ENCODE assay signal across 8 cellular contexts in genomic region chr7:4641667-4642467, GRCh38. TPM values are rescaled to one million over a fixed set of nuclear protein-coding genes. Genes with fewer than 3 reads are reported as not detected.
DNase-seq lines count a peak whose midpoint lies in the region; ATAC-seq and TF ChIP-seq lines count a peak whose summit lies in the region.

No MANE protein-coding gene starts in this region.

- CTCF ChIA-PET in activated B cell treated with CpG ODN at 0.5 μM for 24 hours (lab: Charles Lee): interaction anchor here (0.8 to 1.8 kb wide), 8 partner anchors 11 to 332 kb away, joined by 3 to 21 read pairs (median 3); partner anchors contain the start of genes AP5Z1 and FOXK1

- H3K9me3 Mint-ChIP-seq in activated B cell treated with CpG ODN at 0.5 μM for 24 hours: no peaks in the 10 kb centered on the region

- ATAC-seq in GM18868 (IDR thresholded peaks at IDR 0.05; ENCODE audit: unreplicated experiment) (peak; percentile 75), HG03103 (IDR thresholded peaks at IDR 0.05; ENCODE audit: low read depth, unreplicated experiment) (peak; percentile 72), activated B cell treated with CpG ODN at 0.5 μM for 24 hours (ENCODE audit: low read depth) (peak; percentile 85)

- H3K27me3 Mint-ChIP-seq in activated B cell treated with CpG ODN at 0.5 μM for 24 hours: no peaks in the 10 kb centered on the region

- DNase-seq in AG08396 (ENCODE audit: low spot score) (peak; percentile 99), NCI-H2171 treated with DMSO at 0.1 percent for 48 hours (lab: John Stamatoyannopoulos, UW) (peak; percentile 90), activated B cell treated with CpG ODN at 0.5 μM for 24 hours (peak; percentile 100), kidney glomerular epithelial cell (lab: John Stamatoyannopoulos, UW) (peak; percentile 73)
- peak; percentile 97 for DNase-seq in central memory CD4-positive, alpha-beta T cell
- DNase-seq in stimulated activated CD4-positive, alpha-beta T cell treated with anti-CD3 and anti-CD28 coated beads, Interleukin-1b, Interleukin-23, amount 100 ng/mL, for 1 hour (ENCODE audit: low read depth in 2 of 2): peak; percentile 92 to 94

- H3K4me3 Mint-ChIP-seq in activated B cell treated with CpG ODN at 0.5 μM for 24 hours: peak overlapping the region; percentile 87

- H3K36me3 Mint-ChIP-seq in activated B cell treated with CpG ODN at 0.5 μM for 24 hours (ENCODE audit: low read depth): no peaks in the 10 kb centered on the region

- intact Hi-C loops in activated B cell treated with CpG ODN at 0.5 μM for 24 hours (cut with micrococcal nuclease): loop anchor here (1.0 to 2.0 kb wide), 6 partner anchors 40 to 403 kb away; partner anchors contain the start of genes AP5Z1, FOXK1 and RBAK

- POLR2A ChIA-PET in activated B cell treated with CpG ODN at 0.5 μM for 24 hours (lab: Charles Lee): interaction anchor here (0.6 to 3.5 kb wide), 20 partner anchors 30 to 1851 kb away, joined by 3 to 151 read pairs (median 4); partner anchors contain the start of genes AP5Z1, FOXK1 and RBAK

- TF ChIP-seq CTCF in activated B cell treated with CpG ODN at 0.5 μM for 24 hours (IDR thresholded peaks at IDR 0.05): no peak

- H3K27ac Mint-ChIP-seq in activated B cell treated with CpG ODN at 0.5 μM for 24 hours: peak overlapping the region; percentile 93

- H3K4me1 Mint-ChIP-seq in activated B cell treated with CpG ODN at 0.5 μM for 24 hours: peaks cover 9% of the 10 kb centered on the region

RNA-seq across cellular contexts. Expression of gene FOXK1, which starts 40.2 kb away (rescaled TPM):
- 37.5 and 42.7 TPM in 2 replicates for total RNA-seq in activated B cell treated with CpG ODN at 0.5 μM for 24 hours

Comparison
In these comparisons a context has a peak if more than half of its experiments do, and no peak if none do; other contexts are left out.
1. Peak in every context shown above with its lines: DNase-seq and ATAC-seq.